ENCODE assay signal across 17 cellular contexts in genomic region chrX:150213481-150214030, GRCh38.
"Had no signal": no experiment of that assay in that cellular context is flagged by ENCODE, and none has a peak within 500 bp of the region (broad histone marks: within the 10 kb centered on the region; RNA-seq: fewer than 3 reads in every experiment).

No MANE protein-coding gene starts in this region.

- H3K9me3 ChIP-seq: ascending aorta, sigmoid colon had no signal

- H3K27ac ChIP-seq: ascending aorta, cardiac muscle cell, foreskin keratinocyte, SK-N-MC had no signal

- DNase-seq: activated naive CD4-positive, alpha-beta T cell treated with anti-CD3 and anti-CD28 coated beads for 36 hours; activated T-cell treated with anti-CD3 and anti-CD28 coated beads for 4 hours; effector CD8-positive, alpha-beta T cell; foreskin keratinocyte; head of caudate nucleus; occipital lobe; sigmoid colon; stimulated activated CD4-positive, alpha-beta T cell treated with anti-CD3 and anti-CD28 coated beads, Interleukin-12 subunit alpha, Interleukin-12 subunit beta, amount 100 ng/mL, for 4 hours; stimulated activated CD4-positive, alpha-beta T cell treated with anti-CD3 and anti-CD28 coated beads, Interleukin-2, amount 100 ng/mL, for 24 hours; T-cell; T-helper 9 cell had no signal

- H3K4me3 ChIP-seq: ascending aorta, cardiac muscle cell, sigmoid colon, SK-N-MC had no signal

- H3K27me3 ChIP-seq: ascending aorta, foreskin keratinocyte, sigmoid colon had no signal

- ATAC-seq: activated CD4-positive, CD25-positive, alpha-beta regulatory T cell treated with anti-CD3 and anti-CD28 coated beads, Interleukin-2, amount 50 U/mL, for 24 hours; activated T-helper 17 cell treated with anti-CD3 and anti-CD28 coated beads, Interleukin-2, amount 50 U/mL, for 72 hours; foreskin keratinocyte; natural killer cell treated with Interleukin-12 subunit alpha and Interleukin-12 subunit beta and Interleukin-15 and Interleukin-18, amount 100 ng/mL, for 72 hours; T-cell had no signal

- H3K4me1 ChIP-seq: ascending aorta, foreskin keratinocyte, sigmoid colon had no signal

- H3K36me3 ChIP-seq: ascending aorta, cardiac muscle cell, sigmoid colon had no signal
